ENCODE assay signal across 1 cellular context in genomic region chr1:151476083-151476482, GRCh38.
TF ChIP-seq lines count a peak whose summit lies in the region.

No MANE protein-coding gene starts in this region.

TF ChIP-seq in K562, 482 proteins besides CTCF, POLR2A, EP300 and RAD21:
- TF ChIP-seq ZNF232 (CRISPR knock-in tag; IDR thresholded peaks at IDR 0.05), result no peak
- TF ChIP-seq CTBP1 (IDR thresholded peaks at IDR 0.05; ENCODE audit: borderline replicate concordance), result no peak
- TF ChIP-seq HNRNPK (IDR thresholded peaks at IDR 0.05; ENCODE audit: low read depth, low read length, poor library complexity, severe bottlenecking), result no peak
- no peak for TF ChIP-seq TRIM25 (IDR thresholded peaks at IDR 0.05; ENCODE audit: borderline replicate concordance)
